ENCODE assay signal across 18 cellular contexts in genomic region chr3:197428961-197429360, GRCh38.
DNase-seq lines count a peak whose midpoint lies in the region; ATAC-seq and TF ChIP-seq lines count a peak whose summit lies in the region.
"Had no signal": no experiment of that assay in that cellular context is flagged by ENCODE, and none has a peak within 500 bp of the region (broad histone marks: within the 10 kb centered on the region; RNA-seq: fewer than 3 reads in every experiment).

No MANE protein-coding gene starts in this region.

- DNase-seq in activated CD4-positive, alpha-beta T cell treated with anti-CD3 and anti-CD28 coated beads for 36 hours, result no peak
- no peak for DNase-seq in activated CD4-positive, alpha-beta T cell treated with anti-CD3 and anti-CD28 coated beads, Interleukin-2, amount 50 U/mL, for 4 hours
- DNase-seq in HCT116 (ENCODE audit: low read depth, low spot score), result no peak
- DNase-seq in neural progenitor cell (ENCODE audit: low spot score), result no peak
- DNase-seq in globus pallidus (ENCODE audit: low spot score), result no peak
- no peak for DNase-seq in NCI-H146 treated with DMSO at 0.1 percent for 48 hours (lab: John Stamatoyannopoulos, UW; ENCODE audit: unreplicated experiment)
- DNase-seq: CD4-positive, CD25-positive, alpha-beta regulatory T cell; DND-41; effector memory CD4-positive, alpha-beta T cell; left lung; psoas muscle; stimulated activated naive CD4-positive, alpha-beta T cell had no signal

- H3K9ac ChIP-seq in HCT116 (ENCODE audit: low read length) (peak overlapping the region; percentile 23; the same call in 1 of the 2 replicates), neural progenitor cell (no peak overlapping the region)

- H3K9me3 Mint-ChIP-seq in activated CD4-positive, alpha-beta T cell treated with anti-CD3 and anti-CD28 coated beads for 36 hours (ENCODE audit: low read depth), result no peaks in the 10 kb centered on the region
- H3K9me3 Mint-ChIP-seq in brain (peaks cover 0 to under 1% (median 0%) of the 10 kb centered on the region in 5 experiments), neural progenitor cell (peaks cover 5% of the 10 kb centered on the region)
- H3K9me3 Mint-ChIP-seq: CD4-positive, CD25-positive, alpha-beta regulatory T cell; central memory CD8-positive, alpha-beta T cell had no signal

- H3K79me2 ChIP-seq in HCT116 (ENCODE audit: insufficient read depth, low read length), result no peaks in the 10 kb centered on the region
- H3K79me2 ChIP-seq in neural progenitor cell (ENCODE audit: low read depth), result no peaks in the 10 kb centered on the region

- no peaks in the 10 kb centered on the region for H3K36me3 Mint-ChIP-seq in activated CD4-positive, alpha-beta T cell treated with anti-CD3 and anti-CD28 coated beads for 36 hours (ENCODE audit: low read depth)
- H3K36me3 Mint-ChIP-seq in brain (no peaks in the 10 kb centered on the region), neural progenitor cell (no peaks in the 10 kb centered on the region)
- H3K36me3 Mint-ChIP-seq: CD4-positive, CD25-positive, alpha-beta regulatory T cell; IgD-negative memory B cell had no signal

- H3K4me3 ChIP-seq in HCT116 (replicated peaks in 1 of 2; ENCODE audit: low read depth in 1 of 2, low read length in 2 of 2), result peak overlapping the region in 1 of 2 experiments; percentile 41; a peak in 1 of 4 replicates
- no peak overlapping the region for H3K4me3 ChIP-seq in neural progenitor cell
- H3K4me3 ChIP-seq: left lung, psoas muscle, upper lobe of right lung had no signal

- ATAC-seq in activated CD4-positive, alpha-beta T cell treated with anti-CD3 and anti-CD28 coated beads for 36 hours, result no peak
- no peak for ATAC-seq in HCT116
- no peak for ATAC-seq in GM18907 (IDR thresholded peaks at IDR 0.05; ENCODE audit: unreplicated experiment)
- ATAC-seq: Panc1, psoas muscle, upper lobe of right lung had no signal

- POLR2A ChIA-PET in activated CD4-positive, alpha-beta T cell treated with anti-CD3 and anti-CD28 coated beads for 36 hours (lab: Charles Lee), result no interaction called here
- POLR2A ChIA-PET in HCT116 (lab: Charles Lee), result no interaction called here

- peak overlapping the region; percentile 38 for H3K4me3 Mint-ChIP-seq in activated CD4-positive, alpha-beta T cell treated with anti-CD3 and anti-CD28 coated beads for 36 hours
- H3K4me3 Mint-ChIP-seq in brain, result peak overlapping the region in 4 of 5 experiments; percentile 14 to 46 (median 22)
- no peak overlapping the region for H3K4me3 Mint-ChIP-seq in neural progenitor cell
- H3K4me3 Mint-ChIP-seq: central memory CD8-positive, alpha-beta T cell had no signal

- TF ChIP-seq CTCF in HCT116 (IDR thresholded peaks at IDR 0.05 in 2 of 3, conservative IDR thresholded peaks at IDR 0.05 in 1 of 3; ENCODE audit: borderline replicate concordance in 1 of 3, insufficient read depth in 1 of 3, low read depth in 2 of 3, low read length in 2 of 3) (no peak), brain (conservative IDR thresholded peaks at IDR 0.05) (no peak), neural progenitor cell (IDR thresholded peaks at IDR 0.05) (no peak)

- H2AFZ ChIP-seq in HCT116 (ENCODE audit: low read depth, low read length, poor library complexity, severe bottlenecking) (peak overlapping the region; percentile 69), neural progenitor cell (replicated peaks) (no peak overlapping the region)

- no peak for TF ChIP-seq RAD21 in HCT116 (IDR thresholded peaks at IDR 0.05; ENCODE audit: low read depth)

- RAD21 ChIA-PET in HCT116 (lab: Charles Lee; ENCODE audit: low non-redundant PET in 1 of 2, low total read pairs in 2 of 2, uncharacterized antibody in 2 of 2, unreplicated experiment in 2 of 2), result no interaction called here

- H3K27me3 ChIP-seq in HCT116 (ENCODE audit: insufficient read depth, low read length) (no peaks in the 10 kb centered on the region), neural progenitor cell (no peaks in the 10 kb centered on the region)
- H3K27me3 ChIP-seq: upper lobe of right lung had no signal

- no peak for TF ChIP-seq POLR2A in HCT116 (IDR thresholded peaks at IDR 0.05; ENCODE audit: borderline replicate concordance, extremely low read depth, insufficient read depth, insufficient read length)

- CTCF ChIA-PET in activated CD4-positive, alpha-beta T cell treated with anti-CD3 and anti-CD28 coated beads for 36 hours (lab: Charles Lee), result interaction anchor here (0.9 to 1.2 kb wide), 2 partner anchors 11 to 172 kb away, joined by 3 to 4 read pairs; no protein-coding TSS in a partner anchor
- CTCF ChIA-PET in HCT116 (lab: Charles Lee), result interaction anchor here (0.8 kb wide), 1 partner anchor 11 kb away, joined by 3 read pairs; no protein-coding TSS in a partner anchor

- H3F3A ChIP-seq in neural progenitor cell (ENCODE audit: low read depth), result no peaks in the 10 kb centered on the region

- H3K4me1 ChIP-seq in HCT116 (ENCODE audit: control insufficient read depth in 1 of 2, insufficient read depth in 2 of 2, low read length in 2 of 2), result peaks cover 3 to 15% of the 10 kb centered on the region in 2 experiments; a peak in 3 of 4 replicates
- peaks cover 25% of the 10 kb centered on the region for H3K4me1 ChIP-seq in neural progenitor cell
- H3K4me1 ChIP-seq: left lung, psoas muscle had no signal

- H3K27ac ChIP-seq in HCT116 (ENCODE audit: low read depth, low read length), result no peak overlapping the region
- no peak overlapping the region for H3K27ac ChIP-seq in neural progenitor cell
- H3K27ac ChIP-seq: left lung, psoas muscle, upper lobe of right lung had no signal

- BruUV-seq in HCT116 (replicated peaks; lab: Mats Ljungman, UMichigan), result no TSS peak

- peaks cover 14% of the 10 kb centered on the region for H3K27me3 Mint-ChIP-seq in activated CD4-positive, alpha-beta T cell treated with anti-CD3 and anti-CD28 coated beads for 36 hours
- H3K27me3 Mint-ChIP-seq in brain (peaks cover under 1% of the 10 kb centered on the region), neural progenitor cell (ENCODE audit: insufficient read depth, low read depth) (peaks cover 6% of the 10 kb centered on the region)

- H3K4me2 ChIP-seq in HCT116 (ENCODE audit: low read length) (peak overlapping the region; percentile 77), neural progenitor cell (peak overlapping the region; percentile 10)

- H3K9me3 ChIP-seq in HCT116 (ENCODE audit: control insufficient read depth in 1 of 2, insufficient read depth in 1 of 2, low read depth in 1 of 2, low read length in 2 of 2) (no peaks in the 10 kb centered on the region), neural progenitor cell (ENCODE audit: low read depth) (no peaks in the 10 kb centered on the region)
- H3K9me3 ChIP-seq: left lung, psoas muscle, upper lobe of right lung had no signal

- H3K4me1 Mint-ChIP-seq in activated CD4-positive, alpha-beta T cell treated with anti-CD3 and anti-CD28 coated beads for 36 hours, result peaks cover 21% of the 10 kb centered on the region
- peaks cover 77% of the 10 kb centered on the region for H3K4me1 Mint-ChIP-seq in brain
- H3K4me1 Mint-ChIP-seq in neural progenitor cell, result peaks cover 36% of the 10 kb centered on the region

- H3K36me3 ChIP-seq in HCT116 (ENCODE audit: control insufficient read depth in 1 of 2, insufficient read depth in 2 of 2, low read length in 2 of 2), result no peaks in the 10 kb centered on the region
- no peaks in the 10 kb centered on the region for H3K36me3 ChIP-seq in neural progenitor cell
- H3K36me3 ChIP-seq: left lung, upper lobe of right lung had no signal

- intact Hi-C loops in activated CD4-positive, alpha-beta T cell treated with anti-CD3 and anti-CD28 coated beads for 36 hours (cut with DNase I, micrococcal nuclease), result loop anchor here in 1 of 2 experiments (2.0 kb wide), 1 partner anchor 30 kb away; no protein-coding TSS in a partner anchor
- intact Hi-C loops in HCT116 (cut with micrococcal nuclease), result no loop called here

- no peaks in the 10 kb centered on the region for H3K9me2 ChIP-seq in HCT116 (ENCODE audit: insufficient read depth)

- H4K20me1 ChIP-seq in HCT116 (ENCODE audit: insufficient read depth) (no peaks in the 10 kb centered on the region), neural progenitor cell (ENCODE audit: low read depth) (no peaks in the 10 kb centered on the region)

- H3K27ac Mint-ChIP-seq in activated CD4-positive, alpha-beta T cell treated with anti-CD3 and anti-CD28 coated beads for 36 hours, result peak overlapping the region; percentile 49
- H3K27ac Mint-ChIP-seq in brain, result peak overlapping the region; percentile 26 to 84 (median 79)
- H3K27ac Mint-ChIP-seq in neural progenitor cell, result no peak overlapping the region

TF ChIP-seq in HCT116, 20 proteins besides CTCF, POLR2A, EP300 and RAD21:
- TF ChIP-seq YY1 (IDR thresholded peaks at IDR 0.05; ENCODE audit: extremely low read depth, insufficient replicate concordance, low read depth, low read length) (no peak), EZH2 (IDR thresholded peaks at IDR 0.05) (no peak), CEBPB (IDR thresholded peaks at IDR 0.05; ENCODE audit: low read depth) (no peak), FOSL1 (IDR thresholded peaks at IDR 0.05; ENCODE audit: low read depth) (no peak), SP1 (IDR thresholded peaks at IDR 0.05; ENCODE audit: low read depth) (no peak), JUND (IDR thresholded peaks at IDR 0.05) (no peak), EGR1 (IDR thresholded peaks at IDR 0.05; ENCODE audit: low read depth) (no peak), POLR2AphosphoS5 (IDR thresholded peaks at IDR 0.05; ENCODE audit: low read depth, low read length) (no peak), ZFX (IDR thresholded peaks at IDR 0.05) (no peak)
TF ChIP-seq in HCT116: peak in this region for 0.
